In the genomic region with DNA sequence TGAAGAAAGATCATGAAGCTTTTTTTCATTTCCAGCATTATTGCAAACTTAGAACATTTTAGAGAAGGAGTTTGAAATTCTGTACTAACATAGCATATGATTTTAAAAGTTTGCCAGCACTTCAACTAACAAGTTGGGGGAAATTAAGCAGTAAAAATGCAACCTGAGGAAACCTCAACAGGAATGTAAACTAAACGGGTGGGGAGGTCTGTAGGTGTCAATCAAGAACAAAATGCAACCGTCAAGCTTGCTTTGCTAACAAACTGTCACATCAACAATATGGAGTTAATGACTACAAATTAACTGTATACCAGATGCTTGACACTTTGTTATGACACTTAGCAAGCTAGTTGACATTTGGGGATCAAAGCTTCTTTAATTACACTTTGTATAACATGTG, we compare ENCODE assay signal across 13 cellular contexts. TPM values are rescaled to one million over a fixed set of nuclear protein-coding genes. Genes with fewer than 3 reads are reported as not detected.
DNase-seq lines count a peak whose midpoint lies in the region; TF ChIP-seq lines count a peak whose summit lies in the region.
"Had no signal": no experiment of that assay in that cellular context is flagged by ENCODE, and none has a peak within 500 bp of the region (broad histone marks: within the 10 kb centered on the region; RNA-seq: fewer than 3 reads in every experiment).

No MANE protein-coding gene starts in this region.

- no peak overlapping the region for H3K4me3 Mint-ChIP-seq in activated CD4-positive, alpha-beta memory T cell treated with anti-CD3 and anti-CD28 coated beads for 36 hours
- H3K4me3 Mint-ChIP-seq: CD4-positive, alpha-beta memory T cell had no signal

- no peaks in the 10 kb centered on the region for H3K4me1 Mint-ChIP-seq in activated CD4-positive, alpha-beta memory T cell treated with anti-CD3 and anti-CD28 coated beads for 36 hours (ENCODE audit: low read depth)
- H3K4me1 Mint-ChIP-seq: CD4-positive, alpha-beta memory T cell had no signal

- H3K4me3 ChIP-seq in HEK293 (ENCODE audit: low read depth, low read length) (no peak overlapping the region), Loucy (ENCODE audit: low read length, poor library complexity, severe bottlenecking) (no peak overlapping the region), foreskin fibroblast (ENCODE audit: low read depth in 1 of 2, low read length in 2 of 2) (no peak overlapping the region)

- intact Hi-C loops in activated CD4-positive, alpha-beta memory T cell treated with anti-CD3 and anti-CD28 coated beads for 36 hours (cut with micrococcal nuclease): no loop called here

- H2AFZ ChIP-seq in Loucy (ENCODE audit: low read length): peak overlapping the region; percentile 38

- H3K27ac Mint-ChIP-seq in activated CD4-positive, alpha-beta memory T cell treated with anti-CD3 and anti-CD28 coated beads for 36 hours: no peak overlapping the region
- H3K27ac Mint-ChIP-seq: CD4-positive, alpha-beta memory T cell had no signal

- H3K9me2 ChIP-seq in Loucy (replicated peaks; ENCODE audit: low read depth, low read length): no peaks in the 10 kb centered on the region

- H3K79me2 ChIP-seq in Loucy (ENCODE audit: insufficient read depth, low read length): no peaks in the 10 kb centered on the region

- peaks cover 0 to 3% of the 10 kb centered on the region in 2 experiments; a peak in 1 of 3 replicates for H3K36me3 ChIP-seq in HEK293 (ENCODE audit: control insufficient read depth in 2 of 2, insufficient read depth in 1 of 2, low read length in 2 of 2)
- no peaks in the 10 kb centered on the region; the same call in 1 of the 2 replicates for H3K36me3 ChIP-seq in Loucy (ENCODE audit: insufficient read depth, low read length)
- H3K36me3 ChIP-seq: BE2C had no signal

- H3K27me3 Mint-ChIP-seq in activated CD4-positive, alpha-beta memory T cell treated with anti-CD3 and anti-CD28 coated beads for 36 hours: no peaks in the 10 kb centered on the region
- H3K27me3 Mint-ChIP-seq: CD4-positive, alpha-beta memory T cell had no signal

- DNase-seq in NCI-H2171 (lab: John Stamatoyannopoulos, UW) (peak; percentile 42), SW480 (ENCODE audit: low spot score) (peak; percentile 5), foreskin fibroblast (no peak), Ammon's horn (ENCODE audit: low spot score) (no peak)
- DNase-seq in activated CD4-positive, alpha-beta memory T cell treated with anti-CD3 and anti-CD28 coated beads for 36 hours: no peak
- DNase-seq: BE2C; CD4-positive, alpha-beta memory T cell; DND-41; GDM1; HCEC 1CT had no signal

- H3K27me3 ChIP-seq in Loucy (ENCODE audit: insufficient read depth, low read length, poor library complexity, severe bottlenecking): no peaks in the 10 kb centered on the region
- H3K27me3 ChIP-seq: BE2C had no signal

- H3K9me3 Mint-ChIP-seq in activated CD4-positive, alpha-beta memory T cell treated with anti-CD3 and anti-CD28 coated beads for 36 hours: no peaks in the 10 kb centered on the region

- TF ChIP-seq CTCF in HEK293 (tag by site-specific recombination; IDR thresholded peaks at IDR 0.05): no peak
- no peak for TF ChIP-seq CTCF in Loucy (conservative IDR thresholded peaks at IDR 0.05; ENCODE audit: low read length)
- TF ChIP-seq CTCF in foreskin fibroblast (IDR thresholded peaks at IDR 0.05; ENCODE audit: low read depth, low read length): no peak

- CTCF ChIA-PET in HEK293 (lab: Yijun Ruan, JAX): no interaction called here
- CTCF ChIA-PET in activated CD4-positive, alpha-beta memory T cell treated with anti-CD3 and anti-CD28 coated beads for 36 hours (lab: Charles Lee): no interaction called here

- POLR2A ChIA-PET in HEK293 (lab: Yijun Ruan, JAX): interaction anchor here (0.5 kb wide), 1 partner anchor 49 kb away, joined by 3 read pairs; no protein-coding TSS in a partner anchor
- POLR2A ChIA-PET in activated CD4-positive, alpha-beta memory T cell treated with anti-CD3 and anti-CD28 coated beads for 36 hours (lab: Charles Lee): no interaction called here

- H4K20me1 ChIP-seq in Loucy (ENCODE audit: insufficient read depth, low read length, poor library complexity, severe bottlenecking): no peaks in the 10 kb centered on the region

- H3K9me3 ChIP-seq in HEK293 (ENCODE audit: control insufficient read depth, insufficient read depth, low read depth, low read length) (no peaks in the 10 kb centered on the region), Loucy (ENCODE audit: insufficient read depth, low read depth, low read length) (no peaks in the 10 kb centered on the region)
- H3K9me3 ChIP-seq: BE2C had no signal

- no peak overlapping the region for H3K27ac ChIP-seq in HEK293 (ENCODE audit: extremely low read depth, low read depth, low read length)
- H3K27ac ChIP-seq: C4-2B had no signal

- H3K4me1 ChIP-seq in HEK293 (ENCODE audit: control insufficient read depth, insufficient read depth, low read length) (no peaks in the 10 kb centered on the region), Loucy (ENCODE audit: insufficient read depth, low read length, poor library complexity, severe bottlenecking) (peaks cover 15% of the 10 kb centered on the region)

- H3K4me2 ChIP-seq in Loucy (ENCODE audit: low read depth, low read length, poor library complexity, severe bottlenecking): no peak overlapping the region

- no peaks in the 10 kb centered on the region for H3F3A ChIP-seq in Loucy (ENCODE audit: low read depth)

- no peak overlapping the region for H3K9ac ChIP-seq in Loucy (ENCODE audit: low read depth, low read length, poor library complexity, severe bottlenecking)

- no peaks in the 10 kb centered on the region for H3K36me3 Mint-ChIP-seq in activated CD4-positive, alpha-beta memory T cell treated with anti-CD3 and anti-CD28 coated beads for 36 hours
- H3K36me3 Mint-ChIP-seq: CD4-positive, alpha-beta memory T cell had no signal

TF ChIP-seq in HEK293, 187 proteins besides CTCF, POLR2A, EP300 and RAD21:
- TF ChIP-seq ZNF266 (tag by site-specific recombination; IDR thresholded peaks at IDR 0.05; ENCODE audit: low read depth): no peak
- TF ChIP-seq, protein P1, sequence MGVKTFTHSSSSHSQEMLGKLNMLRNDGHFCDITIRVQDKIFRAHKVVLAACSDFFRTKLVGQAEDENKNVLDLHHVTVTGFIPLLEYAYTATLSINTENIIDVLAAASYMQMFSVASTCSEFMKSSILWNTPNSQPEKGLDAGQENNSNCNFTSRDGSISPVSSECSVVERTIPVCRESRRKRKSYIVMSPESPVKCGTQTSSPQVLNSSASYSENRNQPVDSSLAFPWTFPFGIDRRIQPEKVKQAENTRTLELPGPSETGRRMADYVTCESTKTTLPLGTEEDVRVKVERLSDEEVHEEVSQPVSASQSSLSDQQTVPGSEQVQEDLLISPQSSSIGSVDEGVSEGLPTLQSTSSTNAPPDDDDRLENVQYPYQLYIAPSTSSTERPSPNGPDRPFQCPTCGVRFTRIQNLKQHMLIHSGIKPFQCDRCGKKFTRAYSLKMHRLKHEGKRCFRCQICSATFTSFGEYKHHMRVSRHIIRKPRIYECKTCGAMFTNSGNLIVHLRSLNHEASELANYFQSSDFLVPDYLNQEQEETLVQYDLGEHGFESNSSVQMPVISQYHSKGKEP (tag by site-specific recombination; IDR thresholded peaks at IDR 0.05): 0 out of 2 replicates have a peak, but pooled peaks have one; percentile 7

RNA-seq across cellular contexts. Expression of a gene that starts 52.2 kb away (rescaled TPM):
- not detected for total RNA-seq in activated CD4-positive, alpha-beta memory T cell treated with anti-CD3 and anti-CD28 coated beads for 36 hours
- total RNA-seq: CD4-positive, alpha-beta memory T cell had no signal

Comparison
In these comparisons a context has a peak if more than half of its experiments do, and no peak if none do; other contexts are left out.
1. DNase-seq: peak in NCI-H2171 (single experiment) and SW480 (single experiment); none in foreskin fibroblast (0 of 2), Ammon's horn (single experiment) and activated CD4-positive, alpha-beta memory T cell treated with anti-CD3 and anti-CD28 coated beads for 36 hours (single experiment).